Comparison of ENCODE assay signal across 10 cellular contexts in the genomic region with DNA sequence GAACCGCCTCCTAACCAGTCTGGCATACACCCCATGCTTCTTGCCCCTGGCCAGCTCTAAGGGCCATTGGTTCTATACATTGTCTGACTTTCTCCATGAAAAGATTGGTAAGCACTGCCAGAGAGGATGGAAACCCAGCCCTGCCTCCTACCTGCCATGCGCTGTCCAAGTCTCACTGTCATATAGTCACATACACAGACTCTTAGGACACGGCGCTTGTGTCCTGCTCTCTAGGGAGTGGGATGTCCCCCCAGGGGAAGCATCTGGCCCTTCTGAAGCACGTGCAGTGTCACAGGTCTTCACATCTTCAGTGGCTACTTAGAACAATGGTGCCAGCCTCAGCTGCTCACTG. TPM values are rescaled to one million over a fixed set of nuclear protein-coding genes. Genes with fewer than 3 reads are reported as not detected.
DNase-seq lines count a peak whose midpoint lies in the region; ATAC-seq and TF ChIP-seq lines count a peak whose summit lies in the region.
"Had no signal": no experiment of that assay in that cellular context is flagged by ENCODE, and none has a peak within 500 bp of the region (broad histone marks: within the 10 kb centered on the region; RNA-seq: fewer than 3 reads in every experiment).

No MANE protein-coding gene starts in this region.

- ATAC-seq in activated naive CD4-positive, alpha-beta T cell treated with anti-CD3 and anti-CD28 coated beads, Interleukin-2, amount 50 U/mL, for 72 hours, result no peak
- ATAC-seq in GM18502 (IDR thresholded peaks at IDR 0.05; ENCODE audit: poor library complexity, unreplicated experiment), result no peak
- ATAC-seq: Panc1 had no signal

- no peak overlapping the region for H3K14ac ChIP-seq in mesenchymal stem cell (ENCODE audit: low read length in 2 of 2)

- H3K27me3 ChIP-seq in mesenchymal stem cell (ENCODE audit: control insufficient read depth in 1 of 2, insufficient read depth in 1 of 2, low read length in 2 of 2) (no peaks in the 10 kb centered on the region), tibial nerve (no peaks in the 10 kb centered on the region)

- no peak overlapping the region for H2AFZ ChIP-seq in mesenchymal stem cell (ENCODE audit: low read depth, low read length)
- H2AFZ ChIP-seq: parathyroid adenoma had no signal

- peaks cover 15% of the 10 kb centered on the region for H3K79me1 ChIP-seq in mesenchymal stem cell (replicated peaks; ENCODE audit: low read length, poor library complexity, severe bottlenecking)

- no peak overlapping the region for H2BK5ac ChIP-seq in mesenchymal stem cell (ENCODE audit: low read depth, low read length, poor library complexity, severe bottlenecking)

- H3K4me1 Mint-ChIP-seq in activated naive CD4-positive, alpha-beta T cell treated with anti-CD3 and anti-CD28 coated beads, Interleukin-2, amount 50 U/mL, for 24 hours, result peaks cover 67% of the 10 kb centered on the region

- H2BK12ac ChIP-seq in mesenchymal stem cell (ENCODE audit: low read length in 2 of 2), result peak overlapping the region in 1 of 2 experiments; percentile 51

- no peak overlapping the region for H2BK15ac ChIP-seq in mesenchymal stem cell (ENCODE audit: low read depth, poor library complexity, severe bottlenecking)

- no peaks in the 10 kb centered on the region for H3K9me3 ChIP-seq in mesenchymal stem cell (ENCODE audit: control insufficient read depth, low read length)
- H3K9me3 ChIP-seq in tibial nerve, result no peaks in the 10 kb centered on the region

- DNase-seq in activated naive CD4-positive, alpha-beta T cell treated with anti-CD3 and anti-CD28 coated beads, Interleukin-2, amount 50 U/mL, for 16 hours, result no peak
- no peak for DNase-seq in activated naive CD4-positive, alpha-beta T cell treated with anti-CD3 and anti-CD28 coated beads, Interleukin-2, amount 50 U/mL, for 72 hours (ENCODE audit: low spot score in 2 of 2)
- DNase-seq in mesenchymal stem cell, result no peak
- no peak for DNase-seq in tibial nerve (ENCODE audit: low spot score in 2 of 2)
- no peak for DNase-seq in NCI-H1417 (lab: John Stamatoyannopoulos, UW)
- DNase-seq in activated CD4-positive, CD25-positive, alpha-beta regulatory T cell (lab: John Stamatoyannopoulos, UW), result no peak

- TF ChIP-seq CTCF in tibial nerve (IDR thresholded peaks at IDR 0.05), result no peak

- TF ChIP-seq EP300 in tibial nerve (IDR thresholded peaks at IDR 0.05), result no peak

- no peaks in the 10 kb centered on the region for H3K36me3 Mint-ChIP-seq in activated naive CD4-positive, alpha-beta T cell treated with anti-CD3 and anti-CD28 coated beads, Interleukin-2, amount 50 U/mL, for 24 hours
- H3K36me3 Mint-ChIP-seq in activated naive CD4-positive, alpha-beta T cell treated with anti-CD3 and anti-CD28 coated beads, Interleukin-2, amount 50 U/mL, for 72 hours, result peaks cover 0 to 8% of the 10 kb centered on the region in 2 donors

- H3K36me3 ChIP-seq in mesenchymal stem cell (ENCODE audit: control insufficient read depth in 1 of 2, insufficient read depth in 2 of 2, low read depth in 1 of 2, low read length in 2 of 2) (peaks cover 3 to 5% of the 10 kb centered on the region in 2 experiments), tibial nerve (peaks cover 0 to 4% (median 0%) of the 10 kb centered on the region in 3 donors)

- no peak overlapping the region for H3K27ac ChIP-seq in mesenchymal stem cell (ENCODE audit: low read length, poor library complexity, severe bottlenecking)
- peak overlapping the region; percentile 72 to 88 (median 80) for H3K27ac ChIP-seq in tibial nerve
- H3K27ac ChIP-seq: parathyroid adenoma had no signal

- no peak for TF ChIP-seq POLR2A in tibial nerve (IDR thresholded peaks at IDR 0.05)

- H2BK120ac ChIP-seq in mesenchymal stem cell (ENCODE audit: low read depth, low read length), result no peak overlapping the region

- peak overlapping the region; percentile 94 for H3K27ac Mint-ChIP-seq in activated naive CD4-positive, alpha-beta T cell treated with anti-CD3 and anti-CD28 coated beads, Interleukin-2, amount 50 U/mL, for 24 hours
- peak overlapping the region; percentile 90 to 96 for H3K27ac Mint-ChIP-seq in activated naive CD4-positive, alpha-beta T cell treated with anti-CD3 and anti-CD28 coated beads, Interleukin-2, amount 50 U/mL, for 72 hours

- H3K23ac ChIP-seq in mesenchymal stem cell (ENCODE audit: low read length in 2 of 2), result no peak overlapping the region

- H4K8ac ChIP-seq in mesenchymal stem cell (ENCODE audit: low read length), result peak overlapping the region; percentile 21

- H3K27me3 Mint-ChIP-seq in activated naive CD4-positive, alpha-beta T cell treated with anti-CD3 and anti-CD28 coated beads, Interleukin-2, amount 50 U/mL, for 24 hours, result no peaks in the 10 kb centered on the region

- H4K91ac ChIP-seq in mesenchymal stem cell (ENCODE audit: low read length), result no peak overlapping the region

- H3K4me1 ChIP-seq in mesenchymal stem cell (ENCODE audit: control insufficient read depth, insufficient read depth, low read depth, low read length), result peaks cover 45% of the 10 kb centered on the region
- peaks cover 0 to 79% (median 37%) of the 10 kb centered on the region in 4 donors for H3K4me1 ChIP-seq in tibial nerve

- H3K18ac ChIP-seq in mesenchymal stem cell (ENCODE audit: low read depth in 1 of 2, low read length in 2 of 2), result peak overlapping the region; percentile 78 to 81

- no peak overlapping the region for H3K4me2 ChIP-seq in mesenchymal stem cell (ENCODE audit: low read length, poor library complexity, severe bottlenecking)

- H2AK5ac ChIP-seq in mesenchymal stem cell (ENCODE audit: low read length, severe bottlenecking), result no peak overlapping the region

- H3K4me3 Mint-ChIP-seq in activated naive CD4-positive, alpha-beta T cell treated with anti-CD3 and anti-CD28 coated beads, Interleukin-2, amount 50 U/mL, for 24 hours, result peak overlapping the region; percentile 75

- H3K4me3 ChIP-seq in mesenchymal stem cell (ENCODE audit: insufficient read depth in 1 of 2, low read depth in 1 of 2, low read length in 2 of 2), result no peak overlapping the region
- H3K4me3 ChIP-seq in tibial nerve, result peak overlapping the region in 1 of 4 donors; percentile 53

- peak overlapping the region; percentile 87 for H3K9ac ChIP-seq in mesenchymal stem cell (ENCODE audit: low read length)
- H3K9ac ChIP-seq: parathyroid adenoma had no signal

- no peak overlapping the region for H3K4ac ChIP-seq in mesenchymal stem cell (ENCODE audit: low read depth in 1 of 2, low read length in 2 of 2)

- WGBS in mesenchymal stem cell, result 59% methylated on average over 5 of the region's 5 CpGs
- WGBS in tibial nerve, 2 donors, result 44 to 52% methylated on average over 5 of the region's 5 CpGs

- no peaks in the 10 kb centered on the region for H3K9me3 Mint-ChIP-seq in activated naive CD4-positive, alpha-beta T cell treated with anti-CD3 and anti-CD28 coated beads, Interleukin-2, amount 50 U/mL, for 24 hours
- H3K9me3 Mint-ChIP-seq in activated naive CD4-positive, alpha-beta T cell treated with anti-CD3 and anti-CD28 coated beads, Interleukin-2, amount 50 U/mL, for 72 hours, result no peaks in the 10 kb centered on the region

RNA-seq across cellular contexts. Expression of gene MYO18A, which starts 38.7 kb away (rescaled TPM):
- total RNA-seq in activated naive CD4-positive, alpha-beta T cell treated with anti-CD3 and anti-CD28 coated beads, Interleukin-2, amount 50 U/mL, for 72 hours, result 10 to 100 TPM; 38.8 to 62.8 TPM
- polyA plus RNA-seq in mesenchymal stem cell (2013, experiment 1 of 2), result 16.2 TPM
- 15.0 TPM for polyA plus RNA-seq in mesenchymal stem cell (2013, experiment 2 of 2)
- total RNA-seq in tibial nerve, result 100 to 1,000 TPM in 3 of 4 donors, 10 to 100 TPM in 1; 71.6 to 125 (median 104) TPM
